15 cellular contexts compared by ENCODE assay signal in genomic region chr1:11594222-11594621, GRCh38.
DNase-seq lines count a peak whose midpoint lies in the region; ATAC-seq and TF ChIP-seq lines count a peak whose summit lies in the region.
"Had no signal": no experiment of that assay in that cellular context is flagged by ENCODE, and none has a peak within 500 bp of the region (broad histone marks: within the 10 kb centered on the region; RNA-seq: fewer than 3 reads in every experiment).

No MANE protein-coding gene starts in this region.

- intact Hi-C loops in PC-3 (cut with micrococcal nuclease) = no loop called here

- ATAC-seq in PC-3 (no peak), HG03095 (IDR thresholded peaks at IDR 0.05; ENCODE audit: unreplicated experiment) (no peak)
- ATAC-seq: activated T-helper 17 cell treated with anti-CD3 and anti-CD28 coated beads, Interleukin-2, amount 50 U/mL, for 72 hours; Panc1 had no signal

- POLR2A ChIA-PET in PC-3 (lab: Charles Lee; ENCODE audit: unreplicated experiment) = no interaction called here

- H3K27ac Mint-ChIP-seq in neural progenitor cell = no peak overlapping the region
- H3K27ac Mint-ChIP-seq: activated T-helper 17 cell treated with anti-CD3 and anti-CD28 coated beads, Interleukin-2, amount 50 U/mL, for 72 hours; naive B cell had no signal

- H2AFZ ChIP-seq in PC-3 (ENCODE audit: low read length) (no peak overlapping the region), neural progenitor cell (replicated peaks) (peak overlapping the region; percentile 100)

- no TSS peak for BruUV-seq in PC-3 (replicated peaks; lab: Mats Ljungman, UMichigan)

- H3K27me3 ChIP-seq in PC-3 (ENCODE audit: low read length) (peaks cover 23% of the 10 kb centered on the region), neural progenitor cell (no peaks in the 10 kb centered on the region), HAP-1 (ENCODE audit: low read depth) (peaks cover 9% of the 10 kb centered on the region)
- H3K27me3 ChIP-seq: colonic mucosa had no signal

- no peaks in the 10 kb centered on the region for H3K9me3 ChIP-seq in PC-3 (ENCODE audit: low read length)
- H3K9me3 ChIP-seq in neural progenitor cell (ENCODE audit: low read depth) = no peaks in the 10 kb centered on the region
- no peaks in the 10 kb centered on the region for H3K9me3 ChIP-seq in HAP-1
- H3K9me3 ChIP-seq: colonic mucosa had no signal

- H3K27ac ChIP-seq in PC-3 (ENCODE audit: low read length) = no peak overlapping the region
- no peak overlapping the region for H3K27ac ChIP-seq in neural progenitor cell
- H3K27ac ChIP-seq: colonic mucosa had no signal

- H4K20me1 ChIP-seq in PC-3 (ENCODE audit: low read length) = no peaks in the 10 kb centered on the region
- H4K20me1 ChIP-seq in neural progenitor cell (ENCODE audit: low read depth) = no peaks in the 10 kb centered on the region

- H3K4me1 Mint-ChIP-seq in neural progenitor cell = peaks cover 11% of the 10 kb centered on the region
- H3K4me1 Mint-ChIP-seq: naive B cell had no signal

- H3K36me3 ChIP-seq in PC-3 (ENCODE audit: low read depth, low read length) = no peaks in the 10 kb centered on the region
- H3K36me3 ChIP-seq in neural progenitor cell = no peaks in the 10 kb centered on the region
- no peaks in the 10 kb centered on the region for H3K36me3 ChIP-seq in HAP-1 (replicated peaks)
- H3K36me3 ChIP-seq: colonic mucosa, heart left ventricle had no signal

- no peaks in the 10 kb centered on the region for H3K4me1 ChIP-seq in PC-3 (ENCODE audit: insufficient read depth, low read length)
- peaks cover 6% of the 10 kb centered on the region for H3K4me1 ChIP-seq in neural progenitor cell
- no peaks in the 10 kb centered on the region for H3K4me1 ChIP-seq in HAP-1
- H3K4me1 ChIP-seq: colonic mucosa had no signal

- H3K4me3 ChIP-seq in PC-3 (ENCODE audit: low read length) (no peak overlapping the region), fibroblast of mammary gland (ENCODE audit: control insufficient read depth, low read depth, low read length) (no peak overlapping the region), neural progenitor cell (no peak overlapping the region), HAP-1 (no peak overlapping the region)
- H3K4me3 ChIP-seq: colonic mucosa had no signal

- H3K9me3 Mint-ChIP-seq in neural progenitor cell = peaks cover 3% of the 10 kb centered on the region

- no peaks in the 10 kb centered on the region for H3K36me3 Mint-ChIP-seq in neural progenitor cell
- H3K36me3 Mint-ChIP-seq: naive B cell had no signal

- no peak overlapping the region for H3K4me2 ChIP-seq in PC-3 (ENCODE audit: low read length)
- peak overlapping the region; percentile 31 for H3K4me2 ChIP-seq in neural progenitor cell

- H3K9ac ChIP-seq in PC-3 (ENCODE audit: low read length) (no peak overlapping the region), neural progenitor cell (no peak overlapping the region)

- no peaks in the 10 kb centered on the region for H3K9me2 ChIP-seq in PC-3 (replicated peaks; ENCODE audit: low read length)

- no peak overlapping the region for H3K4me3 Mint-ChIP-seq in neural progenitor cell
- H3K4me3 Mint-ChIP-seq: activated T-helper 17 cell treated with anti-CD3 and anti-CD28 coated beads, Interleukin-2, amount 50 U/mL, for 72 hours; naive B cell had no signal

- CTCF ChIA-PET in PC-3 (lab: Charles Lee) = no interaction called here

- TF ChIP-seq CTCF in PC-3 (conservative IDR thresholded peaks at IDR 0.05; ENCODE audit: low read depth, low read length) (peak; percentile 24; the same call in 1 of the 2 replicates), fibroblast of mammary gland (conservative IDR thresholded peaks at IDR 0.05; ENCODE audit: control insufficient read depth, insufficient read depth, low read depth, low read length) (no peak), neural progenitor cell (IDR thresholded peaks at IDR 0.05) (peak; percentile 75)

- H3F3A ChIP-seq in PC-3 (ENCODE audit: low read length, unreplicated experiment) = no peaks in the 10 kb centered on the region
- H3F3A ChIP-seq in neural progenitor cell (ENCODE audit: low read depth) = peaks cover 3% of the 10 kb centered on the region

- no peaks in the 10 kb centered on the region for H3K27me3 Mint-ChIP-seq in neural progenitor cell (ENCODE audit: insufficient read depth, low read depth)

- H3K79me2 ChIP-seq in PC-3 (ENCODE audit: low read length) (no peaks in the 10 kb centered on the region), neural progenitor cell (ENCODE audit: low read depth) (no peaks in the 10 kb centered on the region)

- DNase-seq in GM04503 (ENCODE audit: low read depth) = peak; percentile 3
- DNase-seq in PC-3 = no peak
- DNase-seq in fibroblast of mammary gland (ENCODE audit: low read depth) = peak; percentile 5
- peak; percentile 74 for DNase-seq in neural progenitor cell (ENCODE audit: low spot score)
- no peak for DNase-seq in T-helper 9 cell
- no peak for DNase-seq in HAP-1 (ENCODE audit: low spot score in 2 of 2)
- DNase-seq in NCI-H1048 (lab: John Stamatoyannopoulos, UW) = no peak
- DNase-seq: colonic mucosa, naive B cell, NCI-H1694, substantia nigra had no signal

- in situ Hi-C loops in HAP-1 (cut with MboI; ENCODE audit: low sequenced_read_pairs) = no loop called here

Comparison
In these comparisons a context has a peak if more than half of its experiments do, and no peak if none do; other contexts are left out.
1. DNase-seq: peak in GM04503 (single experiment), fibroblast of mammary gland (single experiment) and neural progenitor cell (single experiment); none in PC-3 (single experiment), T-helper 9 cell (single experiment), HAP-1 (0 of 2) and NCI-H1048 (single experiment).